In genomic region chr10:74223755-74224530, GRCh38 we compare ENCODE assay signal across 10 cellular contexts.
DNase-seq lines count a peak whose midpoint lies in the region; ATAC-seq and TF ChIP-seq lines count a peak whose summit lies in the region.
"Had no signal": no experiment of that assay in that cellular context is flagged by ENCODE, and none has a peak within 500 bp of the region (broad histone marks: within the 10 kb centered on the region; RNA-seq: fewer than 3 reads in every experiment).

No MANE protein-coding gene starts in this region.

- ATAC-seq in Panc1 (peak; percentile 84), GM19463 (IDR thresholded peaks at IDR 0.05; ENCODE audit: unreplicated experiment) (no peak), left lobe of liver (no peak)
- peak; percentile 14 for ATAC-seq in central memory CD8-positive, alpha-beta T cell (replicated peaks; ENCODE audit: extremely low read depth, poor library complexity, severe bottlenecking)

- no peaks in the 10 kb centered on the region for H3K9me3 ChIP-seq in Panc1 (ENCODE audit: control insufficient read depth, insufficient read depth, low read depth, low read length)

- H3K9me3 Mint-ChIP-seq in central memory CD8-positive, alpha-beta T cell, result no peaks in the 10 kb centered on the region

- no peaks in the 10 kb centered on the region for H3K36me3 Mint-ChIP-seq in central memory CD8-positive, alpha-beta T cell (ENCODE audit: insufficient read depth)

- TF ChIP-seq CTCF in GM12865 (IDR thresholded peaks at IDR 0.05; ENCODE audit: insufficient read depth, low read depth, low read length, missing control alignments), result no peak
- TF ChIP-seq CTCF in Panc1 (IDR thresholded peaks at IDR 0.05), result no peak

- H3K4me1 ChIP-seq in Panc1 (ENCODE audit: control insufficient read depth, insufficient read depth, low read length), result peaks cover 14% of the 10 kb centered on the region; the same call in 1 of the 2 replicates

- DNase-seq in GM12865 (ENCODE audit: low read depth) (peak; percentile 39), Panc1 (ENCODE audit: low read depth, low spot score) (peak; percentile 67), non-pigmented ciliary epithelial cell (ENCODE audit: low read depth) (peak; percentile 65), iPS-NIHi7 (ENCODE audit: extremely low spot score) (no peak), left lobe of liver (ENCODE audit: low spot score) (no peak)
- DNase-seq in central memory CD8-positive, alpha-beta T cell (ENCODE audit: low spot score in 2 of 2), result no peak
- no peak for DNase-seq in effector CD4-positive, alpha-beta T cell
- DNase-seq: activated gamma-delta T cell treated with Interleukin-2 at 50 U/mL for 16 hours, posterior cingulate gyrus had no signal

- no peak overlapping the region for H3K4me3 ChIP-seq in GM12865 (ENCODE audit: low read depth, low read length)
- H3K4me3 ChIP-seq in Panc1 (ENCODE audit: low read depth in 2 of 2, low read length in 2 of 2), result no peak overlapping the region

- intact Hi-C loops in Panc1 (cut with micrococcal nuclease; ENCODE audit: unreplicated experiment), result no loop called here

- peak overlapping the region; percentile 71 for H3K27ac Mint-ChIP-seq in central memory CD8-positive, alpha-beta T cell (ENCODE audit: low read depth)

- no peaks in the 10 kb centered on the region for H3K27me3 Mint-ChIP-seq in central memory CD8-positive, alpha-beta T cell

- H3K36me3 ChIP-seq in Panc1 (ENCODE audit: control insufficient read depth, insufficient read depth, low read length), result no peaks in the 10 kb centered on the region

- in situ Hi-C loops in Panc1 (cut with HindIII; ENCODE audit: low pct_unique_long_range_greater_than_20kb, low sequenced_read_pairs), result no loop called here

- H3K27me3 ChIP-seq in Panc1 (ENCODE audit: control insufficient read depth, insufficient read depth, low read length), result no peaks in the 10 kb centered on the region

- POLR2A ChIA-PET in Panc1 (lab: Charles Lee), result no interaction called here

- no TSS peak for BruUV-seq in Panc1 (replicated peaks; lab: Mats Ljungman, UMichigan)

- peaks cover 20% of the 10 kb centered on the region for H3K4me1 Mint-ChIP-seq in central memory CD8-positive, alpha-beta T cell

- CTCF ChIA-PET in Panc1 (lab: Charles Lee), result no interaction called here

- H3K4me3 Mint-ChIP-seq in central memory CD8-positive, alpha-beta T cell, result no peak overlapping the region

- peak overlapping the region; percentile 5; the same call in 1 of the 2 replicates for H3K27ac ChIP-seq in Panc1 (ENCODE audit: low read length)

Comparison
In these comparisons a context has a peak if more than half of its experiments do, and no peak if none do; other contexts are left out.
1. DNase-seq: peak in GM12865 (single experiment), Panc1 (single experiment) and non-pigmented ciliary epithelial cell (single experiment); none in central memory CD8-positive, alpha-beta T cell (0 of 2), effector CD4-positive, alpha-beta T cell (single experiment), iPS-NIHi7 (single experiment) and left lobe of liver (single experiment).
2. ATAC-seq: peak in Panc1 (single experiment) and central memory CD8-positive, alpha-beta T cell (single experiment); none in GM19463 (single experiment) and left lobe of liver (single experiment).